ENCODE assay signal across 1 cellular context in genomic region chr9:70418822-70419545, GRCh38.
TF ChIP-seq lines count a peak whose summit lies in the region.

No MANE protein-coding gene starts in this region.

TF ChIP-seq in HepG2, 621 proteins besides CTCF, POLR2A, EP300 and RAD21 (continued from another document and continues in another):
- TF ChIP-seq, protein P1, sequence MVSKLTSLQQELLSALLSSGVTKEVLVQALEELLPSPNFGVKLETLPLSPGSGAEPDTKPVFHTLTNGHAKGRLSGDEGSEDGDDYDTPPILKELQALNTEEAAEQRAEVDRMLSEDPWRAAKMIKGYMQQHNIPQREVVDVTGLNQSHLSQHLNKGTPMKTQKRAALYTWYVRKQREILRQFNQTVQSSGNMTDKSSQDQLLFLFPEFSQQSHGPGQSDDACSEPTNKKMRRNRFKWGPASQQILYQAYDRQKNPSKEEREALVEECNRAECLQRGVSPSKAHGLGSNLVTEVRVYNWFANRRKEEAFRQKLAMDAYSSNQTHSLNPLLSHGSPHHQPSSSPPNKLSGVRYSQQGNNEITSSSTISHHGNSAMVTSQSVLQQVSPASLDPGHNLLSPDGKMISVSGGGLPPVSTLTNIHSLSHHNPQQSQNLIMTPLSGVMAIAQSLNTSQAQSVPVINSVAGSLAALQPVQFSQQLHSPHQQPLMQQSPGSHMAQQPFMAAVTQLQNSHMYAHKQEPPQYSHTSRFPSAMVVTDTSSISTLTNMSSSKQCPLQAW (CRISPR knock-in tag; IDR thresholded peaks at IDR 0.05) = no peak; the same call in 1 of the 2 replicates
- TF ChIP-seq ZNF577 (CRISPR knock-in tag; IDR thresholded peaks at IDR 0.05; ENCODE audit: borderline replicate concordance, low read depth) = no peak
- TF ChIP-seq HNF4A (CRISPR knock-in tag; IDR thresholded peaks at IDR 0.05) = no peak
- TF ChIP-seq ZNF703 (CRISPR knock-in tag; IDR thresholded peaks at IDR 0.05; ENCODE audit: borderline replicate concordance) = no peak; the same call in 1 of the 2 replicates
- no peak for TF ChIP-seq ATF2 (CRISPR knock-in tag; IDR thresholded peaks at IDR 0.05)
- no peak for TF ChIP-seq RELA (CRISPR knock-in tag; IDR thresholded peaks at IDR 0.05)
- no peak for TF ChIP-seq CENPX (CRISPR knock-in tag; IDR thresholded peaks at IDR 0.05)
- TF ChIP-seq CCDC6 (CRISPR knock-in tag; IDR thresholded peaks at IDR 0.05) = no peak
- TF ChIP-seq CENPT (CRISPR knock-in tag; IDR thresholded peaks at IDR 0.05; ENCODE audit: low read depth) = no peak
- TF ChIP-seq ZNF17 (CRISPR knock-in tag; IDR thresholded peaks at IDR 0.05) = no peak
- TF ChIP-seq, protein P2, sequence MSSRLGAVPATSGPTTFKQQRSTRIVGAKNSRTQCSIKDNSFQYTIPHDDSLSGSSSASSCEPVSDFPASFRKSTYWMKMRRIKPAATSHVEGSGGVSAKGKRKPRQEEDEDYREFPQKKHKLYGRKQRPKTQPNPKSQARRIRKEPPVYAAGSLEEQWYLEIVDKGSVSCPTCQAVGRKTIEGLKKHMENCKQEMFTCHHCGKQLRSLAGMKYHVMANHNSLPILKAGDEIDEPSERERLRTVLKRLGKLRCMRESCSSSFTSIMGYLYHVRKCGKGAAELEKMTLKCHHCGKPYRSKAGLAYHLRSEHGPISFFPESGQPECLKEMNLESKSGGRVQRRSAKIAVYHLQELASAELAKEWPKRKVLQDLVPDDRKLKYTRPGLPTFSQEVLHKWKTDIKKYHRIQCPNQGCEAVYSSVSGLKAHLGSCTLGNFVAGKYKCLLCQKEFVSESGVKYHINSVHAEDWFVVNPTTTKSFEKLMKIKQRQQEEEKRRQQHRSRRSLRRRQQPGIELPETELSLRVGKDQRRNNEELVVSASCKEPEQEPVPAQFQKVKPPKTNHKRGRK (CRISPR knock-in tag; IDR thresholded peaks at IDR 0.05) = no peak
- TF ChIP-seq, protein P3, sequence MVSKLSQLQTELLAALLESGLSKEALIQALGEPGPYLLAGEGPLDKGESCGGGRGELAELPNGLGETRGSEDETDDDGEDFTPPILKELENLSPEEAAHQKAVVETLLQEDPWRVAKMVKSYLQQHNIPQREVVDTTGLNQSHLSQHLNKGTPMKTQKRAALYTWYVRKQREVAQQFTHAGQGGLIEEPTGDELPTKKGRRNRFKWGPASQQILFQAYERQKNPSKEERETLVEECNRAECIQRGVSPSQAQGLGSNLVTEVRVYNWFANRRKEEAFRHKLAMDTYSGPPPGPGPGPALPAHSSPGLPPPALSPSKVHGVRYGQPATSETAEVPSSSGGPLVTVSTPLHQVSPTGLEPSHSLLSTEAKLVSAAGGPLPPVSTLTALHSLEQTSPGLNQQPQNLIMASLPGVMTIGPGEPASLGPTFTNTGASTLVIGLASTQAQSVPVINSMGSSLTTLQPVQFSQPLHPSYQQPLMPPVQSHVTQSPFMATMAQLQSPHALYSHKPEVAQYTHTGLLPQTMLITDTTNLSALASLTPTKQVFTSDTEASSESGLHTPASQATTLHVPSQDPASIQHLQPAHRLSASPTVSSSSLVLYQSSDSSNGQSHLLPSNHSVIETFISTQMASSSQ (IDR thresholded peaks at IDR 0.05; ENCODE audit: low read depth) = no peak
- TF ChIP-seq, protein P3 (CRISPR knock-in tag; IDR thresholded peaks at IDR 0.05; ENCODE audit: borderline replicate concordance) = 0 out of 2 replicates have a peak, but pooled peaks have one; percentile 15
- TF ChIP-seq BCL6 (CRISPR knock-in tag; IDR thresholded peaks at IDR 0.05) = 0 out of 2 replicates have a peak, but pooled peaks have one; percentile 6
- no peak for TF ChIP-seq ZNF230 (CRISPR knock-in tag; IDR thresholded peaks at IDR 0.05)
- TF ChIP-seq, protein P4, sequence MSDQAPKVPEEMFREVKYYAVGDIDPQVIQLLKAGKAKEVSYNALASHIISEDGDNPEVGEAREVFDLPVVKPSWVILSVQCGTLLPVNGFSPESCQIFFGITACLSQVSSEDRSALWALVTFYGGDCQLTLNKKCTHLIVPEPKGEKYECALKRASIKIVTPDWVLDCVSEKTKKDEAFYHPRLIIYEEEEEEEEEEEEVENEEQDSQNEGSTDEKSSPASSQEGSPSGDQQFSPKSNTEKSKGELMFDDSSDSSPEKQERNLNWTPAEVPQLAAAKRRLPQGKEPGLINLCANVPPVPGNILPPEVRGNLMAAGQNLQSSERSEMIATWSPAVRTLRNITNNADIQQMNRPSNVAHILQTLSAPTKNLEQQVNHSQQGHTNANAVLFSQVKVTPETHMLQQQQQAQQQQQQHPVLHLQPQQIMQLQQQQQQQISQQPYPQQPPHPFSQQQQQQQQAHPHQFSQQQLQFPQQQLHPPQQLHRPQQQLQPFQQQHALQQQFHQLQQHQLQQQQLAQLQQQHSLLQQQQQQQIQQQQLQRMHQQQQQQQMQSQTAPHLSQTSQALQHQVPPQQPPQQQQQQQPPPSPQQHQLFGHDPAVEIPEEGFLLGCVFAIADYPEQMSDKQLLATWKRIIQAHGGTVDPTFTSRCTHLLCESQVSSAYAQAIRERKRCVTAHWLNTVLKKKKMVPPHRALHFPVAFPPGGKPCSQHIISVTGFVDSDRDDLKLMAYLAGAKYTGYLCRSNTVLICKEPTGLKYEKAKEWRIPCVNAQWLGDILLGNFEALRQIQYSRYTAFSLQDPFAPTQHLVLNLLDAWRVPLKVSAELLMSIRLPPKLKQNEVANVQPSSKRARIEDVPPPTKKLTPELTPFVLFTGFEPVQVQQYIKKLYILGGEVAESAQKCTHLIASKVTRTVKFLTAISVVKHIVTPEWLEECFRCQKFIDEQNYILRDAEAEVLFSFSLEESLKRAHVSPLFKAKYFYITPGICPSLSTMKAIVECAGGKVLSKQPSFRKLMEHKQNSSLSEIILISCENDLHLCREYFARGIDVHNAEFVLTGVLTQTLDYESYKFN (CRISPR knock-in tag; conservative IDR thresholded peaks at IDR 0.05) = no peak
- TF ChIP-seq, protein P5, sequence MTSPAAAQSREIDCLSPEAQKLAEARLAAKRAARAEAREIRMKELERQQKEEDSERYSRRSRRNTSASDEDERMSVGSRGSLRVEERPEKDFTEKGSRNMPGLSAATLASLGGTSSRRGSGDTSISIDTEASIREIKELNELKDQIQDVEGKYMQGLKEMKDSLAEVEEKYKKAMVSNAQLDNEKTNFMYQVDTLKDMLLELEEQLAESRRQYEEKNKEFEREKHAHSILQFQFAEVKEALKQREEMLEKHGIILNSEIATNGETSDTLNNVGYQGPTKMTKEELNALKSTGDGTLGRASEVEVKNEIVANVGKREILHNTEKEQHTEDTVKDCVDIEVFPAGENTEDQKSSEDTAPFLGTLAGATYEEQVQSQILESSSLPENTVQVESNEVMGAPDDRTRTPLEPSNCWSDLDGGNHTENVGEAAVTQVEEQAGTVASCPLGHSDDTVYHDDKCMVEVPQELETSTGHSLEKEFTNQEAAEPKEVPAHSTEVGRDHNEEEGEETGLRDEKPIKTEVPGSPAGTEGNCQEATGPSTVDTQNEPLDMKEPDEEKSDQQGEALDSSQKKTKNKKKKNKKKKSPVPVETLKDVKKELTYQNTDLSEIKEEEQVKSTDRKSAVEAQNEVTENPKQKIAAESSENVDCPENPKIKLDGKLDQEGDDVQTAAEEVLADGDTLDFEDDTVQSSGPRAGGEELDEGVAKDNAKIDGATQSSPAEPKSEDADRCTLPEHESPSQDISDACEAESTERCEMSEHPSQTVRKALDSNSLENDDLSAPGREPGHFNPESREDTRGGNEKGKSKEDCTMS (CRISPR knock-in tag; conservative IDR thresholded peaks at IDR 0.05) = no peak
- TF ChIP-seq ZNF788 (CRISPR knock-in tag; IDR thresholded peaks at IDR 0.05; ENCODE audit: borderline replicate concordance) = no peak
- TF ChIP-seq TRIM24 (CRISPR knock-in tag; IDR thresholded peaks at IDR 0.05) = no peak
- no peak for TF ChIP-seq ZMYM3 (CRISPR knock-in tag; IDR thresholded peaks at IDR 0.05)
- no peak for TF ChIP-seq DNMT1 (CRISPR knock-in tag; IDR thresholded peaks at IDR 0.05)
- TF ChIP-seq REL (CRISPR knock-in tag; conservative IDR thresholded peaks at IDR 0.05) = peak; percentile 21; the same call in 1 of the 2 replicates
- TF ChIP-seq, protein P6, sequence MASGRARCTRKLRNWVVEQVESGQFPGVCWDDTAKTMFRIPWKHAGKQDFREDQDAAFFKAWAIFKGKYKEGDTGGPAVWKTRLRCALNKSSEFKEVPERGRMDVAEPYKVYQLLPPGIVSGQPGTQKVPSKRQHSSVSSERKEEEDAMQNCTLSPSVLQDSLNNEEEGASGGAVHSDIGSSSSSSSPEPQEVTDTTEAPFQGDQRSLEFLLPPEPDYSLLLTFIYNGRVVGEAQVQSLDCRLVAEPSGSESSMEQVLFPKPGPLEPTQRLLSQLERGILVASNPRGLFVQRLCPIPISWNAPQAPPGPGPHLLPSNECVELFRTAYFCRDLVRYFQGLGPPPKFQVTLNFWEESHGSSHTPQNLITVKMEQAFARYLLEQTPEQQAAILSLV (CRISPR knock-in tag; IDR thresholded peaks at IDR 0.05; ENCODE audit: borderline replicate concordance) = no peak
- no peak for TF ChIP-seq ZNF576 (CRISPR knock-in tag; IDR thresholded peaks at IDR 0.05)
- TF ChIP-seq ZNF724P (CRISPR knock-in tag; IDR thresholded peaks at IDR 0.05; ENCODE audit: borderline replicate concordance) = 0 out of 2 replicates have a peak, but pooled peaks have one; percentile 4
- TF ChIP-seq, protein P7, sequence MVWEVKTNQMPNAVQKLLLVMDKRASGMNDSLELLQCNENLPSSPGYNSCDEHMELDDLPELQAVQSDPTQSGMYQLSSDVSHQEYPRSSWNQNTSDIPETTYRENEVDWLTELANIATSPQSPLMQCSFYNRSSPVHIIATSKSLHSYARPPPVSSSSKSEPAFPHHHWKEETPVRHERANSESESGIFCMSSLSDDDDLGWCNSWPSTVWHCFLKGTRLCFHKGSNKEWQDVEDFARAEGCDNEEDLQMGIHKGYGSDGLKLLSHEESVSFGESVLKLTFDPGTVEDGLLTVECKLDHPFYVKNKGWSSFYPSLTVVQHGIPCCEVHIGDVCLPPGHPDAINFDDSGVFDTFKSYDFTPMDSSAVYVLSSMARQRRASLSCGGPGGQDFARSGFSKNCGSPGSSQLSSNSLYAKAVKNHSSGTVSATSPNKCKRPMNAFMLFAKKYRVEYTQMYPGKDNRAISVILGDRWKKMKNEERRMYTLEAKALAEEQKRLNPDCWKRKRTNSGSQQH (CRISPR knock-in tag; IDR thresholded peaks at IDR 0.05; ENCODE audit: low read depth) = no peak; the same call in none of the 2 replicates
- TF ChIP-seq, protein P8, sequence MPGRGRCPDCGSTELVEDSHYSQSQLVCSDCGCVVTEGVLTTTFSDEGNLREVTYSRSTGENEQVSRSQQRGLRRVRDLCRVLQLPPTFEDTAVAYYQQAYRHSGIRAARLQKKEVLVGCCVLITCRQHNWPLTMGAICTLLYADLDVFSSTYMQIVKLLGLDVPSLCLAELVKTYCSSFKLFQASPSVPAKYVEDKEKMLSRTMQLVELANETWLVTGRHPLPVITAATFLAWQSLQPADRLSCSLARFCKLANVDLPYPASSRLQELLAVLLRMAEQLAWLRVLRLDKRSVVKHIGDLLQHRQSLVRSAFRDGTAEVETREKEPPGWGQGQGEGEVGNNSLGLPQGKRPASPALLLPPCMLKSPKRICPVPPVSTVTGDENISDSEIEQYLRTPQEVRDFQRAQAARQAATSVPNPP (CRISPR knock-in tag; IDR thresholded peaks at IDR 0.05) = no peak
- TF ChIP-seq JARID2 (CRISPR knock-in tag; IDR thresholded peaks at IDR 0.05; ENCODE audit: insufficient replicate concordance) = no peak
- TF ChIP-seq ZNF670 (CRISPR knock-in tag; IDR thresholded peaks at IDR 0.05; ENCODE audit: borderline replicate concordance) = no peak
- TF ChIP-seq, protein P9, sequence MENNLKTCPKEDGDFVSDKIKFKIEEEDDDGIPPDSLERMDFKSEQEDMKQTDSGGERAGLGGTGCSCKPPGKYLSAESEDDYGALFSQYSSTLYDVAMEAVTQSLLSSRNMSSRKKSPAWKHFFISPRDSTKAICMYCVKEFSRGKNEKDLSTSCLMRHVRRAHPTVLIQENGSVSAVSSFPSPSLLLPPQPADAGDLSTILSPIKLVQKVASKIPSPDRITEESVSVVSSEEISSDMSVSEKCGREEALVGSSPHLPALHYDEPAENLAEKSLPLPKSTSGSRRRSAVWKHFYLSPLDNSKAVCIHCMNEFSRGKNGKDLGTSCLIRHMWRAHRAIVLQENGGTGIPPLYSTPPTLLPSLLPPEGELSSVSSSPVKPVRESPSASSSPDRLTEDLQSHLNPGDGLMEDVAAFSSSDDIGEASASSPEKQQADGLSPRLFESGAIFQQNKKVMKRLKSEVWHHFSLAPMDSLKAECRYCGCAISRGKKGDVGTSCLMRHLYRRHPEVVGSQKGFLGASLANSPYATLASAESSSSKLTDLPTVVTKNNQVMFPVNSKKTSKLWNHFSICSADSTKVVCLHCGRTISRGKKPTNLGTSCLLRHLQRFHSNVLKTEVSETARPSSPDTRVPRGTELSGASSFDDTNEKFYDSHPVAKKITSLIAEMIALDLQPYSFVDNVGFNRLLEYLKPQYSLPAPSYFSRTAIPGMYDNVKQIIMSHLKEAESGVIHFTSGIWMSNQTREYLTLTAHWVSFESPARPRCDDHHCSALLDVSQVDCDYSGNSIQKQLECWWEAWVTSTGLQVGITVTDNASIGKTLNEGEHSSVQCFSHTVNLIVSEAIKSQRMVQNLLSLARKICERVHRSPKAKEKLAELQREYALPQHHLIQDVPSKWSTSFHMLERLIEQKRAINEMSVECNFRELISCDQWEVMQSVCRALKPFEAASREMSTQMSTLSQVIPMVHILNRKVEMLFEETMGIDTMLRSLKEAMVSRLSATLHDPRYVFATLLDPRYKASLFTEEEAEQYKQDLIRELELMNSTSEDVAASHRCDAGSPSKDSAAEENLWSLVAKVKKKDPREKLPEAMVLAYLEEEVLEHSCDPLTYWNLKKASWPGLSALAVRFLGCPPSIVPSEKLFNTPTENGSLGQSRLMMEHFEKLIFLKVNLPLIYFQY (CRISPR knock-in tag; IDR thresholded peaks at IDR 0.05; ENCODE audit: borderline replicate concordance) = peak; percentile 20; the same call in 1 of the 2 replicates
- no peak for TF ChIP-seq NR2F2 (IDR thresholded peaks at IDR 0.05; ENCODE audit: borderline replicate concordance, low read depth)
- 0 out of 2 replicates have a peak, but pooled peaks have one; percentile 30 for TF ChIP-seq MTA1 (CRISPR knock-in tag; IDR thresholded peaks at IDR 0.05; ENCODE audit: borderline replicate concordance)
